ENCODE assay signal across 1 cellular context in the genomic region with DNA sequence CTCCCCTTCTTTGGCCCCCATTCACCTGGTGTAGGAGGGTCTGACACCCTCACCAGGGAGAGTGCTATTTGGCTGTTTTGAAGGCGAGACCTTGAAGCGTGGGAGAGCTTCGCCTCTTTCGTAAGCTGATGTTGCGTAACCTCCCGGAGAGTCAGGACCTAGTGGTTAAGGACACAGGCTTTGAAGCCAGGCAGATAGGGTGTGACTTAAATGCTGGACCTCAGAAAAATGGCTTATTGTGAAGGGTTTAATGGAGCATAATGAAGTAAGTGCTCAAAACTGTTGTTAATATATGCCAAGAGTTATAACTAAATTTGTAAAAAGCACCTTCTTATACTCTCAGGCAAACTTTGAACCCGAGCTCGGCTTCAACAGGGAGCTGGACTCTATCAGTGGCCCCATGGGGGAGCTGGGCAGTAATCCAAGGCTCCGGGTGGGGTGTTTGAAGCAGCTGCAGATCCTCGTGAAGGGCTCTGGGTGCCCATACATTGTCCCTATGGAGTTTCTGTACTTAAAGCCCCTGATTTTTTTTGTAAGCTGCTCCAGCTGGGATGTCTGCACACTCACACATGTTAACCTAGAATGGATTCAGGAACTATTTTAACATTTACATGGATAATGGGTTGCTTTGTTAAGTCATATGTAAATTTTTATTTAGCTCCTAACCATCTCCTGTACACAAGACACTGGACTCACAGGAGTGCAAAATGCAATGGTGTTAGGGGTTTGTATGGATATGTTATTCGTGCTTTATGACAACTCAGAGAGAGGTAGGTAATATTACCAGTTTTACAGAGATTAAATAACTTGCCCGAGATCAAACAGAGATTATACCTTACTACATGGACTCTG.
TF ChIP-seq lines count a peak whose summit lies in the region.

No MANE protein-coding gene starts in this region.

TF ChIP-seq in HepG2, 621 proteins besides CTCF, POLR2A, EP300 and RAD21 (continued from another document):
- TF ChIP-seq, protein P1, sequence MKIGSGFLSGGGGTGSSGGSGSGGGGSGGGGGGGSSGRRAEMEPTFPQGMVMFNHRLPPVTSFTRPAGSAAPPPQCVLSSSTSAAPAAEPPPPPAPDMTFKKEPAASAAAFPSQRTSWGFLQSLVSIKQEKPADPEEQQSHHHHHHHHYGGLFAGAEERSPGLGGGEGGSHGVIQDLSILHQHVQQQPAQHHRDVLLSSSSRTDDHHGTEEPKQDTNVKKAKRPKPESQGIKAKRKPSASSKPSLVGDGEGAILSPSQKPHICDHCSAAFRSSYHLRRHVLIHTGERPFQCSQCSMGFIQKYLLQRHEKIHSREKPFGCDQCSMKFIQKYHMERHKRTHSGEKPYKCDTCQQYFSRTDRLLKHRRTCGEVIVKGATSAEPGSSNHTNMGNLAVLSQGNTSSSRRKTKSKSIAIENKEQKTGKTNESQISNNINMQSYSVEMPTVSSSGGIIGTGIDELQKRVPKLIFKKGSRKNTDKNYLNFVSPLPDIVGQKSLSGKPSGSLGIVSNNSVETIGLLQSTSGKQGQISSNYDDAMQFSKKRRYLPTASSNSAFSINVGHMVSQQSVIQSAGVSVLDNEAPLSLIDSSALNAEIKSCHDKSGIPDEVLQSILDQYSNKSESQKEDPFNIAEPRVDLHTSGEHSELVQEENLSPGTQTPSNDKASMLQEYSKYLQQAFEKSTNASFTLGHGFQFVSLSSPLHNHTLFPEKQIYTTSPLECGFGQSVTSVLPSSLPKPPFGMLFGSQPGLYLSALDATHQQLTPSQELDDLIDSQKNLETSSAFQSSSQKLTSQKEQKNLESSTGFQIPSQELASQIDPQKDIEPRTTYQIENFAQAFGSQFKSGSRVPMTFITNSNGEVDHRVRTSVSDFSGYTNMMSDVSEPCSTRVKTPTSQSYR (CRISPR knock-in tag; IDR thresholded peaks at IDR 0.05; ENCODE audit: borderline replicate concordance), result peak; percentile 65
- TF ChIP-seq MATR3 (CRISPR knock-in tag; IDR thresholded peaks at IDR 0.05) (no peak), RCOR2 (CRISPR knock-in tag; IDR thresholded peaks at IDR 0.05) (peak; percentile 80), ZNF17 (CRISPR knock-in tag; IDR thresholded peaks at IDR 0.05) (no peak), AKAP8 (CRISPR knock-in tag; IDR thresholded peaks at IDR 0.05) (no peak), ZNF660 (CRISPR knock-in tag; IDR thresholded peaks at IDR 0.05; ENCODE audit: borderline replicate concordance, low read depth) (no peak), TARDBP (CRISPR knock-in tag; IDR thresholded peaks at IDR 0.05) (peak; percentile 98), ZNF7 (CRISPR knock-in tag; IDR thresholded peaks at IDR 0.05) (no peak), ZNF781 (CRISPR knock-in tag; IDR thresholded peaks at IDR 0.05; ENCODE audit: borderline replicate concordance, not compliant biosample characterization) (peak; percentile 59), ZNF335 (CRISPR knock-in tag; IDR thresholded peaks at IDR 0.05) (0 out of 2 replicates have a peak, but pooled peaks have one; percentile 23), ZNF432 (CRISPR knock-in tag; IDR thresholded peaks at IDR 0.05; ENCODE audit: borderline replicate concordance) (no peak), TBL1XR1 (IDR thresholded peaks at IDR 0.05; ENCODE audit: borderline replicate concordance, low read length, partially characterized antibody) (no peak), SMAD9 (CRISPR knock-in tag; IDR thresholded peaks at IDR 0.05) (no peak), PCBP2 (optimal IDR thresholded peaks at IDR 0.05; ENCODE audit: low read depth, low read length, poor library complexity, severe bottlenecking) (no peak), ZFYVE20 (CRISPR knock-in tag; IDR thresholded peaks at IDR 0.05; ENCODE audit: borderline replicate concordance, low read depth) (no peak)
- TF ChIP-seq, protein P2, sequence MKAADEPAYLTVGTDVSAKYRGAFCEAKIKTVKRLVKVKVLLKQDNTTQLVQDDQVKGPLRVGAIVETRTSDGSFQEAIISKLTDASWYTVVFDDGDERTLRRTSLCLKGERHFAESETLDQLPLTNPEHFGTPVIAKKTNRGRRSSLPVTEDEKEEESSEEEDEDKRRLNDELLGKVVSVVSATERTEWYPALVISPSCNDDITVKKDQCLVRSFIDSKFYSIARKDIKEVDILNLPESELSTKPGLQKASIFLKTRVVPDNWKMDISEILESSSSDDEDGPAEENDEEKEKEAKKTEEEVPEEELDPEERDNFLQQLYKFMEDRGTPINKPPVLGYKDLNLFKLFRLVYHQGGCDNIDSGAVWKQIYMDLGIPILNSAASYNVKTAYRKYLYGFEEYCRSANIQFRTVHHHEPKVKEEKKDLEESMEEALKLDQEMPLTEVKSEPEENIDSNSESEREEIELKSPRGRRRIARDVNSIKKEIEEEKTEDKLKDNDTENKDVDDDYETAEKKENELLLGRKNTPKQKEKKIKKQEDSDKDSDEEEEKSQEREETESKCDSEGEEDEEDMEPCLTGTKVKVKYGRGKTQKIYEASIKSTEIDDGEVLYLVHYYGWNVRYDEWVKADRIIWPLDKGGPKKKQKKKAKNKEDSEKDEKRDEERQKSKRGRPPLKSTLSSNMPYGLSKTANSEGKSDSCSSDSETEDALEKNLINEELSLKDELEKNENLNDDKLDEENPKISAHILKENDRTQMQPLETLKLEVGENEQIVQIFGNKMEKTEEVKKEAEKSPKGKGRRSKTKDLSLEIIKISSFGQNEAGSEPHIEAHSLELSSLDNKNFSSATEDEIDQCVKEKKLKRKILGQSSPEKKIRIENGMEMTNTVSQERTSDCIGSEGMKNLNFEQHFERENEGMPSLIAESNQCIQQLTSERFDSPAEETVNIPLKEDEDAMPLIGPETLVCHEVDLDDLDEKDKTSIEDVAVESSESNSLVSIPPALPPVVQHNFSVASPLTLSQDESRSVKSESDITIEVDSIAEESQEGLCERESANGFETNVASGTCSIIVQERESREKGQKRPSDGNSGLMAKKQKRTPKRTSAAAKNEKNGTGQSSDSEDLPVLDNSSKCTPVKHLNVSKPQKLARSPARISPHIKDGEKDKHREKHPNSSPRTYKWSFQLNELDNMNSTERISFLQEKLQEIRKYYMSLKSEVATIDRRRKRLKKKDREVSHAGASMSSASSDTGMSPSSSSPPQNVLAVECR (CRISPR knock-in tag; IDR thresholded peaks at IDR 0.05; ENCODE audit: borderline replicate concordance), result peak; percentile 86; the same call in 1 of the 2 replicates
- TF ChIP-seq, protein P3, sequence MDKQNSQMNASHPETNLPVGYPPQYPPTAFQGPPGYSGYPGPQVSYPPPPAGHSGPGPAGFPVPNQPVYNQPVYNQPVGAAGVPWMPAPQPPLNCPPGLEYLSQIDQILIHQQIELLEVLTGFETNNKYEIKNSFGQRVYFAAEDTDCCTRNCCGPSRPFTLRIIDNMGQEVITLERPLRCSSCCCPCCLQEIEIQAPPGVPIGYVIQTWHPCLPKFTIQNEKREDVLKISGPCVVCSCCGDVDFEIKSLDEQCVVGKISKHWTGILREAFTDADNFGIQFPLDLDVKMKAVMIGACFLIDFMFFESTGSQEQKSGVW (CRISPR knock-in tag; IDR thresholded peaks at IDR 0.05; ENCODE audit: borderline replicate concordance), result no peak
- TF ChIP-seq, protein P4, sequence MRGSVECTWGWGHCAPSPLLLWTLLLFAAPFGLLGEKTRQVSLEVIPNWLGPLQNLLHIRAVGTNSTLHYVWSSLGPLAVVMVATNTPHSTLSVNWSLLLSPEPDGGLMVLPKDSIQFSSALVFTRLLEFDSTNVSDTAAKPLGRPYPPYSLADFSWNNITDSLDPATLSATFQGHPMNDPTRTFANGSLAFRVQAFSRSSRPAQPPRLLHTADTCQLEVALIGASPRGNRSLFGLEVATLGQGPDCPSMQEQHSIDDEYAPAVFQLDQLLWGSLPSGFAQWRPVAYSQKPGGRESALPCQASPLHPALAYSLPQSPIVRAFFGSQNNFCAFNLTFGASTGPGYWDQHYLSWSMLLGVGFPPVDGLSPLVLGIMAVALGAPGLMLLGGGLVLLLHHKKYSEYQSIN (CRISPR knock-in tag; IDR thresholded peaks at IDR 0.05; ENCODE audit: borderline replicate concordance), result no peak
